Comparison of ENCODE assay signal across 11 cellular contexts in genomic region chr15:70528816-70529215, GRCh38.
DNase-seq lines count a peak whose midpoint lies in the region; ATAC-seq lines count a peak whose summit lies in the region.
"Had no signal": no experiment of that assay in that cellular context is flagged by ENCODE, and none has a peak within 500 bp of the region (broad histone marks: within the 10 kb centered on the region; RNA-seq: fewer than 3 reads in every experiment).

No MANE protein-coding gene starts in this region.

- no peaks in the 10 kb centered on the region for H3K27me3 Mint-ChIP-seq in activated naive CD4-positive, alpha-beta T cell treated with anti-CD3 and anti-CD28 coated beads for 36 hours (ENCODE audit: low read depth)
- no peaks in the 10 kb centered on the region for H3K27me3 Mint-ChIP-seq in T-cell
- no peaks in the 10 kb centered on the region for H3K27me3 Mint-ChIP-seq in stimulated activated naive CD8-positive, alpha-beta T cell treated with anti-CD3 and anti-CD28 coated beads, Interleukin-15, amount 100 ng/mL, for 72 hours

- no peaks in the 10 kb centered on the region for H3K9me3 Mint-ChIP-seq in activated naive CD4-positive, alpha-beta T cell treated with anti-CD3 and anti-CD28 coated beads for 36 hours
- H3K9me3 Mint-ChIP-seq in T-cell = no peaks in the 10 kb centered on the region
- H3K9me3 Mint-ChIP-seq in stimulated activated naive CD8-positive, alpha-beta T cell treated with anti-CD3 and anti-CD28 coated beads, Interleukin-15, amount 100 ng/mL, for 72 hours = peaks cover 0 to 4% of the 10 kb centered on the region in 2 donors

- no peaks in the 10 kb centered on the region for H3K9me3 ChIP-seq in effector memory CD4-positive, alpha-beta T cell (ENCODE audit: control insufficient read depth, low read length)
- H3K9me3 ChIP-seq: gastrocnemius medialis, MG63 had no signal

- H3K27me3 ChIP-seq in effector memory CD4-positive, alpha-beta T cell (replicated peaks; ENCODE audit: control insufficient read depth, insufficient read depth, low read length, poor library complexity, severe bottlenecking) = no peaks in the 10 kb centered on the region
- H3K27me3 ChIP-seq: gastrocnemius medialis, MG63 had no signal

- ATAC-seq in T-cell (replicated peaks in 1 of 4) (no peak), HG03469 (IDR thresholded peaks at IDR 0.05; ENCODE audit: unreplicated experiment) (no peak)
- no peak for ATAC-seq in stimulated activated naive CD8-positive, alpha-beta T cell treated with anti-CD3 and anti-CD28 coated beads, Interleukin-15, amount 100 ng/mL, for 72 hours
- ATAC-seq: gastrocnemius medialis had no signal

- CTCF ChIA-PET in activated naive CD4-positive, alpha-beta T cell treated with anti-CD3 and anti-CD28 coated beads for 36 hours (lab: Charles Lee) = interaction anchor here (1.1 to 2.7 kb wide), 7 partner anchors 15 to 62 kb away, joined by 3 to 17 read pairs (median 4); no protein-coding TSS in a partner anchor
- CTCF ChIA-PET in T-cell (lab: Charles Lee) = interaction anchor here in 1 of 2 donors (0.6 to 1.3 kb wide), 4 partner anchors 37 to 1066 kb away, joined by 3 to 6 read pairs (median 3); no protein-coding TSS in a partner anchor

- no peaks in the 10 kb centered on the region for H3K36me3 ChIP-seq in effector memory CD4-positive, alpha-beta T cell (ENCODE audit: control insufficient read depth, insufficient read depth, low read length)
- H3K36me3 ChIP-seq: gastrocnemius medialis, MG63 had no signal

- intact Hi-C loops in activated naive CD4-positive, alpha-beta T cell treated with anti-CD3 and anti-CD28 coated beads for 36 hours (cut with micrococcal nuclease) = loop anchor here (1.0 kb wide), 2 partner anchors 20 to 37 kb away; no protein-coding TSS in a partner anchor

- peaks cover 78% of the 10 kb centered on the region for H3K4me1 Mint-ChIP-seq in activated naive CD4-positive, alpha-beta T cell treated with anti-CD3 and anti-CD28 coated beads for 36 hours (ENCODE audit: low read depth)
- H3K4me1 Mint-ChIP-seq in T-cell = peaks cover 88 to 89% (median 89%) of the 10 kb centered on the region in 3 donors
- peaks cover 56% of the 10 kb centered on the region for H3K4me1 Mint-ChIP-seq in stimulated activated naive CD8-positive, alpha-beta T cell treated with anti-CD3 and anti-CD28 coated beads, Interleukin-15, amount 100 ng/mL, for 72 hours

- no peak for DNase-seq in activated naive CD4-positive, alpha-beta T cell treated with anti-CD3 and anti-CD28 coated beads for 36 hours
- no peak for DNase-seq in activated naive CD4-positive, alpha-beta T cell treated with Interleukin-2 at 50 U/mL for 16 hours
- peak in 1 of 34 experiments; percentile 15 for DNase-seq in T-cell
- DNase-seq in effector memory CD4-positive, alpha-beta T cell = no peak
- DNase-seq in stimulated activated naive CD8-positive, alpha-beta T cell treated with anti-CD3 and anti-CD28 coated beads, Interleukin-15, amount 100 ng/mL, for 72 hours = no peak
- no peak for DNase-seq in NK-92 (lab: John Stamatoyannopoulos, UW; ENCODE audit: unreplicated experiment)
- DNase-seq in NCI-H2196 (lab: John Stamatoyannopoulos, UW; ENCODE audit: unreplicated experiment) = no peak
- DNase-seq: gastrocnemius medialis, mammary epithelial cell, MG63 had no signal

- peaks cover 3% of the 10 kb centered on the region for H3K36me3 Mint-ChIP-seq in activated naive CD4-positive, alpha-beta T cell treated with anti-CD3 and anti-CD28 coated beads for 36 hours (ENCODE audit: low read depth)
- peaks cover 3% of the 10 kb centered on the region for H3K36me3 Mint-ChIP-seq in T-cell

- H3K4me1 ChIP-seq in effector memory CD4-positive, alpha-beta T cell (ENCODE audit: control insufficient read depth, insufficient read depth, low read length, poor library complexity, severe bottlenecking) = peaks cover 39% of the 10 kb centered on the region
- H3K4me1 ChIP-seq: gastrocnemius medialis had no signal

- H3K4me3 ChIP-seq in effector memory CD4-positive, alpha-beta T cell (ENCODE audit: insufficient read depth, low read depth, low read length, poor library complexity, severe bottlenecking) = peak overlapping the region; percentile 24
- H3K4me3 ChIP-seq: gastrocnemius medialis, MG63 had no signal

- no peak overlapping the region for H3K27ac ChIP-seq in effector memory CD4-positive, alpha-beta T cell (ENCODE audit: insufficient read depth, low read length, poor library complexity, severe bottlenecking)
- H3K27ac ChIP-seq: gastrocnemius medialis had no signal

- POLR2A ChIA-PET in T-cell (lab: Charles Lee) = interaction anchor here in 1 of 2 donors (0.6 kb wide), 1 partner anchor 1077 kb away, joined by 5 read pairs; no protein-coding TSS in a partner anchor

- H3K4me3 Mint-ChIP-seq in activated naive CD4-positive, alpha-beta T cell treated with anti-CD3 and anti-CD28 coated beads for 36 hours = peak overlapping the region; percentile 62
- H3K4me3 Mint-ChIP-seq in T-cell = peak overlapping the region; percentile 34 to 78 (median 67)
- peak overlapping the region; percentile 79 to 80 for H3K4me3 Mint-ChIP-seq in stimulated activated naive CD8-positive, alpha-beta T cell treated with anti-CD3 and anti-CD28 coated beads, Interleukin-15, amount 100 ng/mL, for 72 hours

- peak overlapping the region; percentile 85 for H3K27ac Mint-ChIP-seq in activated naive CD4-positive, alpha-beta T cell treated with anti-CD3 and anti-CD28 coated beads for 36 hours
- peak overlapping the region; percentile 92 to 98 for H3K27ac Mint-ChIP-seq in T-cell
- H3K27ac Mint-ChIP-seq in stimulated activated naive CD8-positive, alpha-beta T cell treated with anti-CD3 and anti-CD28 coated beads, Interleukin-15, amount 100 ng/mL, for 72 hours = peak overlapping the region; percentile 72 to 95
